Comparison of ENCODE assay signal across 22 cellular contexts in the genomic region with DNA sequence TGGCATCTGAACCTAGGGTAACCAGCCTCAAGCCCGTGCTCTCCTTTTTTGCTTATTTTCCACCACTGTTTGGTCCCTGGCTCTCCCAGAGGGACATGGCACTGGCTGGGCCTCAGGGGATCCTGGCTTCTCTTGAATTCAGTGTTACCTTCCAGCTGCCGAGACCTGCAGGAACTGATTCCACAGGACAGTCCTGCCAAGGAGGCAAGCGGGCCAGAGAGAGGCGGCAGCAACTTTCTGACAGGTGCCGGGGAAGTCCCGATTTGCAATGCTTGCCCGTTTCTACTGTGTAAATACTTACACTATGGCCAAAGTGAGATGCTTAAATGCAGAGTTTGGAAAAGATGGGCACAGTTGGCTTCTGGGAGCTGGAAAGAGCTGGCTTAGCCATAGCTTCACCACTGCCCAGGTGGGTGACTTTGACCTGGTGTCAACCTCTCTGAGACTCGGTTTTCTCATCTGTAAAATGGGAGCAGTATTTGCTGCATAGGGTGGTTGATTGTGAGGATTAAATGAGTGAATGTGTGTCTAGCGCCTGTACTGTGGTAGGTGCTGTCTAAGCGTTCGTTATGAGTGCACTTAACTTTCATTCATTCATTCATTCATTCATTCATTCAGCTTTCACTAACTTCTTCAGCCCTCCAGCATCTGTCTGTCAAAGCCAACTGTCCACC.
DNase-seq lines count a peak whose midpoint lies in the region; ATAC-seq and TF ChIP-seq lines count a peak whose summit lies in the region.
"Had no signal": no experiment of that assay in that cellular context is flagged by ENCODE, and none has a peak within 500 bp of the region (broad histone marks: within the 10 kb centered on the region; RNA-seq: fewer than 3 reads in every experiment).

No MANE protein-coding gene starts in this region.

- peak overlapping the region; percentile 30 for H3K18ac ChIP-seq in trophoblast cell (ENCODE audit: low read length)

- 49 to 70% methylated on average over 9 of the region's 11 CpGs for WGBS in esophagus squamous epithelium, 2 donors
- no CpG with 5 or more reads among the region's 11 CpGs for WGBS in trophoblast cell (ENCODE audit: extremely low coverage, insufficient coverage, insufficient read length)

- H3K9me3 ChIP-seq in OCI-LY1 (ENCODE audit: low read length) (no peaks in the 10 kb centered on the region), esophagus squamous epithelium (no peaks in the 10 kb centered on the region), trophoblast cell (ENCODE audit: insufficient read depth, low read depth, low read length) (no peaks in the 10 kb centered on the region)
- H3K9me3 ChIP-seq: HAP-1, thyroid gland had no signal

- H3K79me1 ChIP-seq in trophoblast cell (ENCODE audit: low read length) = peaks cover 3% of the 10 kb centered on the region

- H3K27me3 ChIP-seq in OCI-LY1 (ENCODE audit: insufficient read depth, low read length) (no peaks in the 10 kb centered on the region), esophagus squamous epithelium (no peaks in the 10 kb centered on the region), trophoblast cell (ENCODE audit: insufficient read depth, low read length) (no peaks in the 10 kb centered on the region)
- H3K27me3 ChIP-seq: thyroid gland had no signal

- H3K4me3 ChIP-seq in OCI-LY1 (ENCODE audit: low read depth, low read length, poor library complexity, severe bottlenecking) (no peak overlapping the region), esophagus squamous epithelium (no peak overlapping the region), trophoblast cell (ENCODE audit: low read depth, low read length) (no peak overlapping the region)
- H3K4me3 ChIP-seq: HAP-1, thyroid gland had no signal

- H3K79me2 ChIP-seq in OCI-LY1 (ENCODE audit: insufficient read depth, low read length) = peaks cover 5% of the 10 kb centered on the region
- peaks cover 8% of the 10 kb centered on the region for H3K79me2 ChIP-seq in trophoblast cell (ENCODE audit: control insufficient read depth, insufficient read depth, low read length, poor library complexity)

- DNase-seq in DMS 273 (lab: John Stamatoyannopoulos, UW; ENCODE audit: unreplicated experiment) (peak; percentile 16), DMS 273 treated with DMSO at 0.1 percent for 48 hours (lab: John Stamatoyannopoulos, UW) (no peak), esophagus squamous epithelium (lab: John Stamatoyannopoulos, UW) (no peak), trophoblast cell (no peak), NCI-H2227 treated with DMSO at 0.1 percent for 48 hours (lab: John Stamatoyannopoulos, UW) (no peak)
- DNase-seq: activated gamma-delta T cell; anterior cingulate cortex; Calu3; central memory CD4-positive, alpha-beta T cell; glutamatergic neuron; NCI-H1694 treated with DMSO at 0.1 percent for 48 hours; NCI-H226; RPMI8226; thyroid gland had no signal

- no peak overlapping the region for H3K9ac ChIP-seq in OCI-LY1 (ENCODE audit: low read length)
- H3K9ac ChIP-seq in trophoblast cell (ENCODE audit: low read length) = no peak overlapping the region

- intact Hi-C loops in esophagus squamous epithelium (cut with DNase I) = no loop called here

- H2BK5ac ChIP-seq in trophoblast cell (ENCODE audit: low read depth, low read length, poor library complexity) = no peak overlapping the region

- H3K4me1 ChIP-seq in OCI-LY1 (ENCODE audit: insufficient read depth, low read length, severe bottlenecking) = peaks cover 29% of the 10 kb centered on the region
- peaks cover 37 to 73% (median 38%) of the 10 kb centered on the region in 3 donors for H3K4me1 ChIP-seq in esophagus squamous epithelium
- H3K4me1 ChIP-seq in trophoblast cell (ENCODE audit: control insufficient read depth in 1 of 2, insufficient read depth in 2 of 2, low read length in 2 of 2) = peaks cover 9 to 11% of the 10 kb centered on the region in 2 experiments
- H3K4me1 ChIP-seq: HAP-1 had no signal

- H4K12ac ChIP-seq in trophoblast cell (ENCODE audit: low read depth, low read length) = no peak overlapping the region

- H3K4ac ChIP-seq in trophoblast cell (ENCODE audit: low read depth, low read length) = peak overlapping the region; percentile 14

- H3F3A ChIP-seq in OCI-LY1 (ENCODE audit: insufficient read depth, low read length) = no peaks in the 10 kb centered on the region

- no peaks in the 10 kb centered on the region for H3K36me3 ChIP-seq in OCI-LY1 (ENCODE audit: insufficient read depth, low read length)
- H3K36me3 ChIP-seq in esophagus squamous epithelium = peaks cover 0 to 8% (median 0%) of the 10 kb centered on the region in 3 donors
- peaks cover 0 to 5% of the 10 kb centered on the region in 2 experiments for H3K36me3 ChIP-seq in trophoblast cell (ENCODE audit: control insufficient read depth in 1 of 2, insufficient read depth in 2 of 2, low read length in 2 of 2)
- H3K36me3 ChIP-seq: HAP-1, thyroid gland had no signal

- no peak overlapping the region for H3K23ac ChIP-seq in trophoblast cell (ENCODE audit: low read length)

- no peaks in the 10 kb centered on the region for H4K20me1 ChIP-seq in OCI-LY1 (ENCODE audit: insufficient read depth, low read length)

- no peak overlapping the region for H4K91ac ChIP-seq in trophoblast cell (ENCODE audit: low read depth, low read length)

- H3K4me2 ChIP-seq in OCI-LY1 (ENCODE audit: low read length) = no peak overlapping the region; the same call in 1 of the 2 replicates
- no peak overlapping the region for H3K4me2 ChIP-seq in trophoblast cell (ENCODE audit: low read length)

- TF ChIP-seq POLR2A in esophagus squamous epithelium (IDR thresholded peaks at IDR 0.05) = no peak

- H3K14ac ChIP-seq in trophoblast cell (ENCODE audit: low read length) = no peak overlapping the region

- peak overlapping the region; percentile 75 for H3K27ac ChIP-seq in OCI-LY1 (ENCODE audit: low read depth, low read length, poor library complexity, severe bottlenecking)
- H3K27ac ChIP-seq in esophagus squamous epithelium = peak overlapping the region; percentile 12 to 71 (median 38)
- H3K27ac ChIP-seq in trophoblast cell (ENCODE audit: low read depth, low read length) = no peak overlapping the region
- H3K27ac ChIP-seq: 22Rv1, HL-60, thyroid gland had no signal

- no peaks in the 10 kb centered on the region for H3K9me2 ChIP-seq in OCI-LY1 (ENCODE audit: low read depth, low read length)

- no peak overlapping the region for H2BK120ac ChIP-seq in trophoblast cell (ENCODE audit: insufficient read depth, low read length, poor library complexity)

- no peak overlapping the region for H4K8ac ChIP-seq in trophoblast cell (ENCODE audit: low read depth, low read length)

- H2BK12ac ChIP-seq in trophoblast cell (ENCODE audit: low read length) = no peak overlapping the region

- TF ChIP-seq CTCF in OCI-LY1 (IDR thresholded peaks at IDR 0.05; ENCODE audit: low read length) (no peak), esophagus squamous epithelium (IDR thresholded peaks at IDR 0.05) (no peak)

- no peak overlapping the region for H2AFZ ChIP-seq in OCI-LY1 (ENCODE audit: low read length)
- H2AFZ ChIP-seq in trophoblast cell (ENCODE audit: insufficient read depth, low read length, poor library complexity) = no peak overlapping the region

- no peak overlapping the region for H2AK5ac ChIP-seq in trophoblast cell (ENCODE audit: low read length)

- ATAC-seq in HG03469 (IDR thresholded peaks at IDR 0.05; ENCODE audit: unreplicated experiment) (no peak), GM18873 (IDR thresholded peaks at IDR 0.05; ENCODE audit: low FRiP score, unreplicated experiment) (no peak)
- ATAC-seq: sciatic nerve; stimulated activated memory B cell treated with anti-CD40 and anti-IgM and Interleukin-4, amounts not matched to agents 10 μg/mL and 1 μg/mL and 100 μg/mL, for 72 hours had no signal
